ENCODE assay signal across 17 cellular contexts in genomic region chr12:53413485-53414215, GRCh38. TPM values are rescaled to one million over a fixed set of nuclear protein-coding genes. Genes with fewer than 3 reads are reported as not detected.
DNase-seq lines count a peak whose midpoint lies in the region; ATAC-seq, FAIRE-seq and TF ChIP-seq lines count a peak whose summit lies in the region.
"Had no signal": no experiment of that assay in that cellular context is flagged by ENCODE, and none has a peak within 500 bp of the region (broad histone marks: within the 10 kb centered on the region; RNA-seq: fewer than 3 reads in every experiment).

No MANE protein-coding gene starts in this region.

- peaks cover 16 to 50% (median 28%) of the 10 kb centered on the region in 4 donors for H3K4me1 Mint-ChIP-seq in CD4-positive, CD25-positive, alpha-beta regulatory T cell
- H3K4me1 Mint-ChIP-seq in natural killer cell, result peaks cover 13 to 15% of the 10 kb centered on the region in 2 donors

- no peak for TF ChIP-seq EP300 in K562 (IDR thresholded peaks at IDR 0.05; ENCODE audit: low read length)
- no peak for TF ChIP-seq EP300 in suprapubic skin (IDR thresholded peaks at IDR 0.05)

- H4K8ac ChIP-seq in IMR-90 (ENCODE audit: low read depth in 2 of 2, low read length in 2 of 2), result no peak overlapping the region

- intact Hi-C loops in IMR-90 (cut with micrococcal nuclease) (loop anchor here (2.0 kb wide), 1 partner anchor 53 kb away; no protein-coding TSS in a partner anchor), K562 (cut with micrococcal nuclease) (no loop called here), natural killer cell (cut with micrococcal nuclease) (no loop called here), prostate gland (cut with DNase I) (no loop called here)

- no peak overlapping the region for H3K56ac ChIP-seq in IMR-90 (ENCODE audit: extremely low read depth, insufficient read depth, low read length)

- H3K27me3 Mint-ChIP-seq in CD4-positive, CD25-positive, alpha-beta regulatory T cell, result no peaks in the 10 kb centered on the region
- no peaks in the 10 kb centered on the region for H3K27me3 Mint-ChIP-seq in natural killer cell (ENCODE audit: low read depth in 2 of 2)
- H3K27me3 Mint-ChIP-seq: stimulated activated memory B cell treated with anti-CD40 and anti-IgM and Interleukin-4, amounts not matched to agents 10 μg/mL and 1 μg/mL and 100 μg/mL, for 72 hours had no signal

- peaks cover 11% of the 10 kb centered on the region for H3K4me1 ChIP-seq in CD4-positive, CD25-positive, alpha-beta regulatory T cell (ENCODE audit: control insufficient read depth, insufficient read depth, low read length, poor library complexity, severe bottlenecking)
- H3K4me1 ChIP-seq in IMR-90 (ENCODE audit: control insufficient read depth, insufficient read depth, low read length) (peaks cover 8% of the 10 kb centered on the region; the same call in 1 of the 2 replicates), K562 (replicated peaks in 1 of 2; ENCODE audit: control insufficient read depth in 2 of 2, insufficient read depth in 2 of 2, low read length in 2 of 2) (peaks cover 3 to 13% of the 10 kb centered on the region in 2 experiments; a peak in 4 of 5 replicates), prostate gland (replicated peaks) (no peaks in the 10 kb centered on the region), suprapubic skin (peaks cover 15% of the 10 kb centered on the region)

- TF ChIP-seq POLR2A in IMR-90 (IDR thresholded peaks at IDR 0.05; ENCODE audit: low read depth, low read length) (no peak), K562 (conservative IDR thresholded peaks at IDR 0.05) (no peak), prostate gland (IDR thresholded peaks at IDR 0.05) (no peak), suprapubic skin (IDR thresholded peaks at IDR 0.05) (no peak)

- H4K91ac ChIP-seq in IMR-90 (ENCODE audit: insufficient read depth, low read depth, low read length), result no peak overlapping the region

- H3K27ac ChIP-seq in CD4-positive, CD25-positive, alpha-beta regulatory T cell (ENCODE audit: insufficient read depth, low read length, poor library complexity, severe bottlenecking), result peak overlapping the region; percentile 58
- H3K27ac ChIP-seq in IMR-90 (ENCODE audit: insufficient read depth, low read length) (no peak overlapping the region), K562 (ENCODE audit: extremely low read depth, low read depth, low read length) (no peak overlapping the region), prostate gland (no peak overlapping the region), suprapubic skin (no peak overlapping the region)
- H3K27ac ChIP-seq: Peyer's patch had no signal

- CTCF ChIA-PET in IMR-90 (lab: Yijun Ruan, JAX), result interaction anchor here (1.2 kb wide), 1 partner anchor 61 kb away, joined by 4 read pairs; no protein-coding TSS in a partner anchor
- CTCF ChIA-PET in K562 (lab: Yijun Ruan, JAX; ENCODE audit: low intra/inter-chr PET ratio), result no interaction called here

- no peak overlapping the region for H3K4ac ChIP-seq in IMR-90 (ENCODE audit: low read depth, low read length)

- peak overlapping the region; percentile 61 for H3K4me3 ChIP-seq in CD4-positive, CD25-positive, alpha-beta regulatory T cell (ENCODE audit: low read depth, low read length)
- H3K4me3 ChIP-seq in IMR-90 (ENCODE audit: insufficient read depth, low read depth, low read length) (no peak overlapping the region), K562 (no peak overlapping the region), prostate gland (no peak overlapping the region), suprapubic skin (no peak overlapping the region)
- H3K4me3 ChIP-seq: Peyer's patch had no signal

- H2AFZ ChIP-seq in IMR-90 (replicated peaks; ENCODE audit: low read length, poor library complexity), result no peak overlapping the region
- H2AFZ ChIP-seq in K562 (ENCODE audit: low read depth, low read length), result no peak overlapping the region

- no peaks in the 10 kb centered on the region for H3K9me3 ChIP-seq in CD4-positive, CD25-positive, alpha-beta regulatory T cell (ENCODE audit: control insufficient read depth in 2 of 2, low read length in 2 of 2)
- H3K9me3 ChIP-seq in IMR-90 (ENCODE audit: control insufficient read depth, insufficient read depth, low read length) (no peaks in the 10 kb centered on the region), K562 (replicated peaks; ENCODE audit: control insufficient read depth, insufficient read depth, low read depth, low read length) (no peaks in the 10 kb centered on the region), prostate gland (no peaks in the 10 kb centered on the region), suprapubic skin (no peaks in the 10 kb centered on the region)
- H3K9me3 ChIP-seq: Peyer's patch had no signal

- POLR2A ChIA-PET in IMR-90 (lab: Charles Lee; ENCODE audit: unreplicated experiment) (no interaction called here), K562 (lab: Yijun Ruan, JAX) (interaction anchor here (1.0 to 2.7 kb wide), 3 partner anchors 12 to 51 kb away, joined by 4 to 13 read pairs (median 10); no protein-coding TSS in a partner anchor)

- H3K79me1 ChIP-seq in IMR-90 (ENCODE audit: low read depth in 1 of 2, low read length in 2 of 2), result peaks cover 9 to 15% of the 10 kb centered on the region in 2 experiments; a peak in 3 of 4 replicates

- in situ Hi-C loops in IMR-90 (cut with MboI; ENCODE audit: low sequenced_read_pairs), result no loop called here
- in situ Hi-C loops in K562 (cut with MboI), result no loop called here

- H3K27me3 ChIP-seq in CD4-positive, CD25-positive, alpha-beta regulatory T cell (ENCODE audit: control insufficient read depth, insufficient read depth, low read length), result no peaks in the 10 kb centered on the region
- no peaks in the 10 kb centered on the region for H3K27me3 ChIP-seq in IMR-90 (ENCODE audit: control insufficient read depth, insufficient read depth, low read length)
- no peaks in the 10 kb centered on the region for H3K27me3 ChIP-seq in K562 (ENCODE audit: control insufficient read depth in 2 of 2, insufficient read depth in 2 of 2, low read length in 2 of 2)
- no peaks in the 10 kb centered on the region for H3K27me3 ChIP-seq in prostate gland (replicated peaks; ENCODE audit: insufficient read depth)
- no peaks in the 10 kb centered on the region for H3K27me3 ChIP-seq in suprapubic skin
- H3K27me3 ChIP-seq: Peyer's patch had no signal

- dilution Hi-C loops in IMR-90 (cut with HindIII; ENCODE audit: low sequenced_read_pairs, unreplicated experiment), result no loop called here

- no peak overlapping the region for H3K18ac ChIP-seq in IMR-90 (ENCODE audit: low read depth, low read length)

- H2BK15ac ChIP-seq in IMR-90 (ENCODE audit: low read depth, low read length), result no peak overlapping the region

- BruUV-seq in IMR-90 (replicated peaks; lab: Mats Ljungman, UMichigan), result TSS peak; percentile 28
- TSS peak; percentile 33 for BruUV-seq in K562 (replicated peaks; lab: Mats Ljungman, UMichigan)

- peaks cover 35% of the 10 kb centered on the region for H3K36me3 ChIP-seq in CD4-positive, CD25-positive, alpha-beta regulatory T cell (ENCODE audit: control insufficient read depth, insufficient read depth, low read length)
- H3K36me3 ChIP-seq in IMR-90 (ENCODE audit: control insufficient read depth, insufficient read depth, low read length), result peaks cover 29% of the 10 kb centered on the region
- peaks cover 44% of the 10 kb centered on the region for H3K36me3 ChIP-seq in K562 (ENCODE audit: control insufficient read depth, insufficient read depth, low read length)
- H3K36me3 ChIP-seq in prostate gland, result peaks cover 10 to 21% of the 10 kb centered on the region in 2 donors
- H3K36me3 ChIP-seq in suprapubic skin, result peaks cover 35% of the 10 kb centered on the region

- H4K20me1 ChIP-seq in IMR-90 (ENCODE audit: insufficient read depth, low read length) (no peaks in the 10 kb centered on the region), K562 (replicated peaks; ENCODE audit: control insufficient read depth, insufficient read depth, low read length) (no peaks in the 10 kb centered on the region)

- H3K9ac ChIP-seq in IMR-90 (ENCODE audit: low read depth, low read length) (no peak overlapping the region), K562 (ENCODE audit: insufficient read depth in 1 of 2, low read depth in 2 of 2, low read length in 2 of 2) (no peak overlapping the region)

- H3K23ac ChIP-seq in IMR-90 (ENCODE audit: low read depth, low read length), result no peak overlapping the region

- H3K9me1 ChIP-seq in IMR-90 (ENCODE audit: insufficient read depth, low read length), result peaks cover 5% of the 10 kb centered on the region; the same call in 1 of the 2 replicates
- H3K9me1 ChIP-seq in K562 (ENCODE audit: control insufficient read depth, insufficient read depth, low read length), result no peaks in the 10 kb centered on the region

- no CpG with 5 or more reads among the region's 3 CpGs for WGBS in IMR-90 (ENCODE audit: extremely low coverage in 2 of 2, insufficient read length in 1 of 2), 2 experiments
- 77% methylated on average over 3 of the region's 3 CpGs for WGBS in K562 (ENCODE audit: insufficient coverage, low coverage, missing lambda C conversion rate)
- 67% methylated on average over 3 of the region's 3 CpGs for WGBS in prostate gland
- whole genome bisulfite sequencing in suprapubic skin, result 73% methylated on average over 3 of the region's 3 CpGs

- no peaks in the 10 kb centered on the region for H3K79me2 ChIP-seq in K562 (ENCODE audit: control insufficient read depth, insufficient read depth, low read length)

- peak overlapping the region; percentile 81 to 85 (median 84) for H3K27ac Mint-ChIP-seq in CD4-positive, CD25-positive, alpha-beta regulatory T cell
- H3K27ac Mint-ChIP-seq in natural killer cell, result peak overlapping the region; percentile 58 to 78

- H4K5ac ChIP-seq in IMR-90 (ENCODE audit: low read depth, low read length), result no peak overlapping the region

- peak overlapping the region in 1 of 4 donors; percentile 24 for H3K4me3 Mint-ChIP-seq in CD4-positive, CD25-positive, alpha-beta regulatory T cell
- H3K4me3 Mint-ChIP-seq in natural killer cell, result no peak overlapping the region
- H3K4me3 Mint-ChIP-seq: stimulated activated memory B cell treated with anti-CD40 and anti-IgM and Interleukin-4, amounts not matched to agents 10 μg/mL and 1 μg/mL and 100 μg/mL, for 72 hours had no signal

- no peak overlapping the region for H2AK9ac ChIP-seq in IMR-90 (replicated peaks; ENCODE audit: low read depth, low read length, poor library complexity)

- ATAC-seq in CD4-positive, CD25-positive, alpha-beta regulatory T cell (ENCODE audit: low read depth in 2 of 2), result no peak
- peak; percentile 42 for ATAC-seq in IMR-90 (ENCODE audit: low read depth)
- ATAC-seq in K562, result no peak
- ATAC-seq in natural killer cell, result no peak
- ATAC-seq: stimulated activated memory B cell treated with anti-CD40 and anti-IgM and Interleukin-4, amounts not matched to agents 10 μg/mL and 1 μg/mL and 100 μg/mL, for 72 hours had no signal

- TF ChIP-seq RAD21 in IMR-90 (IDR thresholded peaks at IDR 0.05; ENCODE audit: low read length) (no peak), K562 (CRISPR knock-in tag; conservative IDR thresholded peaks at IDR 0.05 in 1 of 2, IDR thresholded peaks at IDR 0.05 in 1 of 2) (no peak)

- no peak for TF ChIP-seq CTCF in IMR-90 (conservative IDR thresholded peaks at IDR 0.05; ENCODE audit: low read depth, low read length)
- TF ChIP-seq CTCF in K562 (IDR thresholded peaks at IDR 0.05 in 2 of 3, conservative IDR thresholded peaks at IDR 0.05 in 1 of 3; ENCODE audit: insufficient read depth in 2 of 3, low read depth in 1 of 3, low read length in 3 of 3), result no peak
- TF ChIP-seq CTCF in natural killer cell (IDR thresholded peaks at IDR 0.05), result no peak
- no peak for TF ChIP-seq CTCF in prostate gland (IDR thresholded peaks at IDR 0.05)
- TF ChIP-seq CTCF in suprapubic skin (IDR thresholded peaks at IDR 0.05), result no peak

- no peak overlapping the region for H2AK5ac ChIP-seq in IMR-90 (ENCODE audit: low read depth, low read length)

- H3K9me3 Mint-ChIP-seq in CD4-positive, CD25-positive, alpha-beta regulatory T cell, result no peaks in the 10 kb centered on the region
- no peaks in the 10 kb centered on the region for H3K9me3 Mint-ChIP-seq in natural killer cell
- H3K9me3 Mint-ChIP-seq: stimulated activated memory B cell treated with anti-CD40 and anti-IgM and Interleukin-4, amounts not matched to agents 10 μg/mL and 1 μg/mL and 100 μg/mL, for 72 hours had no signal

- H3K14ac ChIP-seq in IMR-90 (replicated peaks; ENCODE audit: low read depth, low read length), result no peak overlapping the region

- no peak overlapping the region for H2BK120ac ChIP-seq in IMR-90 (ENCODE audit: low read depth, low read length)

- H3K36me3 Mint-ChIP-seq in CD4-positive, CD25-positive, alpha-beta regulatory T cell, result peaks cover 21% of the 10 kb centered on the region
- H3K36me3 Mint-ChIP-seq in natural killer cell, result peaks cover 6% of the 10 kb centered on the region

- no peak overlapping the region for H2BK5ac ChIP-seq in IMR-90 (ENCODE audit: low read depth, low read length, poor library complexity, severe bottlenecking)

- no peak for DNase-seq in CD4-positive, CD25-positive, alpha-beta regulatory T cell
- DNase-seq in IMR-90 (no peak), K562 (ENCODE audit: extremely low read depth in 1 of 4, low spot score in 3 of 4) (peak in 1 of 4 experiments; percentile 5), natural killer cell (no peak), prostate gland (ENCODE audit: low spot score) (no peak), NCI-H146 (lab: John Stamatoyannopoulos, UW) (no peak), suprapubic skin (ENCODE audit: low spot score in 2 of 2) (no peak), NCI-H1048 (lab: John Stamatoyannopoulos, UW) (no peak)
- DNase-seq: activated naive CD4-positive, alpha-beta T cell; NCI-H1092 treated with DMSO at 0.1 percent for 48 hours; NCI-H524 treated with DMSO at 0.1 percent for 48 hours; Peyer's patch; right cardiac atrium; stimulated activated CD4-positive, alpha-beta T cell treated with anti-CD3 and anti-CD28 coated beads, Interleukin-4, amount 100 ng/mL, for 24 hours had no signal

- peak overlapping the region; percentile 46; the same call in 1 of the 2 replicates for H3K4me2 ChIP-seq in IMR-90 (ENCODE audit: low read depth, low read length)
- no peak overlapping the region for H3K4me2 ChIP-seq in K562 (ENCODE audit: insufficient read depth, low read length)

- H2BK20ac ChIP-seq in IMR-90 (ENCODE audit: low read depth, low read length), result no peak overlapping the region

- no peak for FAIRE-seq in K562 (lab: Jason Lieb, UNC)

RNA-seq across cellular contexts. Expression of gene AMHR2, which starts 10.0 kb away (rescaled TPM):
- total RNA-seq in CD4-positive, CD25-positive, alpha-beta regulatory T cell, result not detected
- not detected for polyA plus RNA-seq in CD4-positive, CD25-positive, alpha-beta regulatory T cell
- total RNA-seq in IMR-90 (2012; rRNA removed) (not detected in 2 replicates), K562 (2014; rRNA removed) (10.3 and 20.9 TPM in 2 replicates), K562 (2014; rRNA removed; fragmentation: Illumina TruSeq; extraction: Trizol) (6.0 and 8.9 TPM in 2 replicates), K562 (2015; rRNA removed; fragmentation: Illumina TruSeq; extraction: Trizol) (49.7 and 51.2 TPM in 2 replicates), K562 (2021) (13.5 and 15.0 TPM in 2 replicates), natural killer cell (not detected), prostate gland (10 to 100 TPM in 1 of 2 donors, not detected in 1; 44.5 TPM), suprapubic skin (under 1 TPM in 1 of 4 donors, not detected in 3; 0.23 TPM)
- polyA plus RNA-seq in IMR-90 (2012; rRNA removed) (not detected in 2 replicates), K562 (2011; rRNA removed) (12.9 and 19.8 TPM in 2 replicates), K562 (2014; fragmentation: Illumina TruSeq; extraction: Trizol) (26.5 and 28.0 TPM in 2 replicates), K562 (2014; fragmentation: Nextera tagmentation; extraction: Ambion mirVana) (10 to 100 TPM; 19.8 to 21.0 TPM), K562 (2014; rRNA removed) (19.3 and 22.7 TPM in 2 replicates)
- not detected in 2 replicates for polyA plus RNA-seq in IMR-90 (2012; cell fraction: cytosol; rRNA removed)
- polyA plus RNA-seq in IMR-90 (2012; cell fraction: nucleus; rRNA removed; ENCODE audit: low replicate concordance), result 0.04 TPM in 1 of 2 replicates, not detected in the other
- 10.1 and 25.6 TPM in 2 replicates for total RNA-seq in K562 (2011; cell fraction: chromatin; rRNA removed; ENCODE audit: low replicate concordance)
- 14.0 and 16.2 TPM in 2 replicates for total RNA-seq in K562 (2011; cell fraction: nucleolus; rRNA removed)
- 15.8 and 19.8 TPM in 2 replicates for total RNA-seq in K562 (2011; cell fraction: nucleoplasm; rRNA removed)
- 26.4 and 42.1 TPM in 2 replicates for polyA plus RNA-seq in K562 (2011; cell fraction: cytosol; rRNA removed)
- polyA plus RNA-seq in K562 (2011; cell fraction: nucleus; rRNA removed), result 33.0 and 40.1 TPM in 2 replicates
- 91.6 and 130 TPM in 2 replicates for polyA plus RNA-seq in K562 (2012)
- 6.9 and 11.6 TPM in 2 replicates for polyA minus RNA-seq in K562 (2011; rRNA and poly(A)+ RNA removed)
- polyA minus RNA-seq in K562 (2011; cell fraction: cytosol; rRNA and poly(A)+ RNA removed), result 9.4 and 12.4 TPM in 2 replicates
- polyA minus RNA-seq in K562 (2011; cell fraction: nucleus; rRNA and poly(A)+ RNA removed), result 4.6 and 7.1 TPM in 2 replicates
- total RNA-seq: cerebellum had no signal
- polyA plus RNA-seq: BJ had no signal

RNA-seq across cellular contexts. Expression of gene PRR13, which starts 27.9 kb away (rescaled TPM):
- total RNA-seq in CD4-positive, CD25-positive, alpha-beta regulatory T cell, result 187 TPM
- polyA plus RNA-seq in CD4-positive, CD25-positive, alpha-beta regulatory T cell, result 100 to 1,000 TPM; 525 to 639 (median 574) TPM
- total RNA-seq in IMR-90 (2012; rRNA removed), result 25.5 and 31.4 TPM in 2 replicates
- 95.7 and 114 TPM in 2 replicates for polyA plus RNA-seq in IMR-90 (2012; rRNA removed)
- 64.4 and 67.7 TPM in 2 replicates for polyA plus RNA-seq in IMR-90 (2012; cell fraction: cytosol; rRNA removed)
- 27.8 and 46.6 TPM in 2 replicates for polyA plus RNA-seq in IMR-90 (2012; cell fraction: nucleus; rRNA removed; ENCODE audit: low replicate concordance)
- total RNA-seq in K562 (2011; cell fraction: chromatin; rRNA removed; ENCODE audit: low replicate concordance), result 126 and 173 TPM in 2 replicates
- 112 and 130 TPM in 2 replicates for total RNA-seq in K562 (2011; cell fraction: nucleolus; rRNA removed)
- total RNA-seq in K562 (2011; cell fraction: nucleoplasm; rRNA removed), result 168 and 231 TPM in 2 replicates
- 117 and 153 TPM in 2 replicates for total RNA-seq in K562 (2014; rRNA removed)
- 202 and 204 TPM in 2 replicates for total RNA-seq in K562 (2014; rRNA removed; fragmentation: Illumina TruSeq; extraction: Trizol)
- total RNA-seq in K562 (2015; rRNA removed; fragmentation: Illumina TruSeq; extraction: Trizol), result 226 and 244 TPM in 2 replicates
- total RNA-seq in K562 (2021), result 329 and 341 TPM in 2 replicates
- polyA plus RNA-seq in K562 (2011; rRNA removed), result 209 and 216 TPM in 2 replicates
- polyA plus RNA-seq in K562 (2011; cell fraction: cytosol; rRNA removed), result 197 and 292 TPM in 2 replicates
- polyA plus RNA-seq in K562 (2011; cell fraction: nucleus; rRNA removed), result 86.9 and 121 TPM in 2 replicates
- polyA plus RNA-seq in K562 (2012), result 406 and 466 TPM in 2 replicates
- 527 and 637 TPM in 2 replicates for polyA plus RNA-seq in K562 (2014; fragmentation: Illumina TruSeq; extraction: Trizol)
- 100 to 1,000 TPM; 570 to 835 TPM for polyA plus RNA-seq in K562 (2014; fragmentation: Nextera tagmentation; extraction: Ambion mirVana)
- 285 and 301 TPM in 2 replicates for polyA plus RNA-seq in K562 (2014; rRNA removed)
- 115 and 148 TPM in 2 replicates for polyA minus RNA-seq in K562 (2011; rRNA and poly(A)+ RNA removed)
- polyA minus RNA-seq in K562 (2011; cell fraction: cytosol; rRNA and poly(A)+ RNA removed), result 79.5 and 100 TPM in 2 replicates
- 31.2 and 56.0 TPM in 2 replicates for polyA minus RNA-seq in K562 (2011; cell fraction: nucleus; rRNA and poly(A)+ RNA removed)
- total RNA-seq in natural killer cell, result 100 to 1,000 TPM; 214 to 233 (median 231) TPM
- 100 to 1,000 TPM in 1 of 2 donors, 10 to 100 TPM in 1; 98.8 to 104 TPM for total RNA-seq in prostate gland
- 10 to 100 TPM; 40.7 to 77.9 (median 57.4) TPM for total RNA-seq in suprapubic skin

RNA-seq across cellular contexts. Expression of gene SP1, which starts 33.7 kb away (rescaled TPM):
- total RNA-seq in CD4-positive, CD25-positive, alpha-beta regulatory T cell, result 79.0 TPM
- 1 to 10 TPM; 8.1 to 9.3 (median 8.2) TPM for polyA plus RNA-seq in CD4-positive, CD25-positive, alpha-beta regulatory T cell
- total RNA-seq in IMR-90 (2012; rRNA removed) (45.0 and 53.6 TPM in 2 replicates), K562 (2014; rRNA removed) (31.5 and 32.2 TPM in 2 replicates), K562 (2014; rRNA removed; fragmentation: Illumina TruSeq; extraction: Trizol) (44.0 and 47.9 TPM in 2 replicates), K562 (2015; rRNA removed; fragmentation: Illumina TruSeq; extraction: Trizol) (48.9 and 51.7 TPM in 2 replicates), K562 (2021) (62.2 and 65.5 TPM in 2 replicates), natural killer cell (10 to 100 TPM; 84.6 to 96.3 (median 88.5) TPM), prostate gland (10 to 100 TPM; 60.1 to 84.5 TPM), suprapubic skin (100 to 1,000 TPM in 3 of 4 donors, 10 to 100 TPM in 1; 82.5 to 122 (median 111) TPM)
- polyA plus RNA-seq in IMR-90 (2012; rRNA removed) (19.7 and 21.2 TPM in 2 replicates), K562 (2011; rRNA removed) (41.6 and 64.9 TPM in 2 replicates), K562 (2014; fragmentation: Illumina TruSeq; extraction: Trizol) (38.7 and 47.4 TPM in 2 replicates), K562 (2014; fragmentation: Nextera tagmentation; extraction: Ambion mirVana) (10 to 100 TPM in 1 of 2 experiments, 1 to 10 TPM in 1; 8.0 to 12.3 TPM), K562 (2014; rRNA removed) (25.5 and 28.2 TPM in 2 replicates)
- 4.3 and 9.9 TPM in 2 replicates for polyA plus RNA-seq in IMR-90 (2012; cell fraction: cytosol; rRNA removed)
- polyA plus RNA-seq in IMR-90 (2012; cell fraction: nucleus; rRNA removed; ENCODE audit: low replicate concordance), result 24.6 and 42.1 TPM in 2 replicates
- total RNA-seq in K562 (2011; cell fraction: chromatin; rRNA removed; ENCODE audit: low replicate concordance), result 65.4 and 90.5 TPM in 2 replicates
- total RNA-seq in K562 (2011; cell fraction: nucleolus; rRNA removed), result 29.7 and 34.7 TPM in 2 replicates
- 46.8 and 54.4 TPM in 2 replicates for total RNA-seq in K562 (2011; cell fraction: nucleoplasm; rRNA removed)
- 55.5 and 56.9 TPM in 2 replicates for polyA plus RNA-seq in K562 (2011; cell fraction: cytosol; rRNA removed)
- polyA plus RNA-seq in K562 (2011; cell fraction: nucleus; rRNA removed), result 49.9 and 53.7 TPM in 2 replicates
- polyA plus RNA-seq in K562 (2012), result 23.7 and 26.5 TPM in 2 replicates
- polyA minus RNA-seq in K562 (2011; rRNA and poly(A)+ RNA removed), result 140 and 156 TPM in 2 replicates
- 64.3 and 64.4 TPM in 2 replicates for polyA minus RNA-seq in K562 (2011; cell fraction: cytosol; rRNA and poly(A)+ RNA removed)
- 19.3 and 32.3 TPM in 2 replicates for polyA minus RNA-seq in K562 (2011; cell fraction: nucleus; rRNA and poly(A)+ RNA removed)

RNA-seq across cellular contexts. Expression of gene PCBP2, which starts 38.3 kb away (rescaled TPM):
- total RNA-seq in CD4-positive, CD25-positive, alpha-beta regulatory T cell, result 931 TPM
- 100 to 1,000 TPM; 113 to 150 (median 134) TPM for polyA plus RNA-seq in CD4-positive, CD25-positive, alpha-beta regulatory T cell
- 190 and 198 TPM in 2 replicates for total RNA-seq in IMR-90 (2012; rRNA removed)
- 409 and 586 TPM in 2 replicates for polyA plus RNA-seq in IMR-90 (2012; rRNA removed)
- 248 and 496 TPM in 2 replicates for polyA plus RNA-seq in IMR-90 (2012; cell fraction: cytosol; rRNA removed)
- polyA plus RNA-seq in IMR-90 (2012; cell fraction: nucleus; rRNA removed; ENCODE audit: low replicate concordance), result 390 and 761 TPM in 2 replicates
- 880 and 1,252 TPM in 2 replicates for total RNA-seq in K562 (2011; cell fraction: chromatin; rRNA removed; ENCODE audit: low replicate concordance)
- 429 and 447 TPM in 2 replicates for total RNA-seq in K562 (2011; cell fraction: nucleolus; rRNA removed)
- 778 and 1,039 TPM in 2 replicates for total RNA-seq in K562 (2011; cell fraction: nucleoplasm; rRNA removed)
- total RNA-seq in K562 (2014; rRNA removed), result 130 and 137 TPM in 2 replicates
- total RNA-seq in K562 (2014; rRNA removed; fragmentation: Illumina TruSeq; extraction: Trizol), result 190 and 191 TPM in 2 replicates
- 181 and 194 TPM in 2 replicates for total RNA-seq in K562 (2015; rRNA removed; fragmentation: Illumina TruSeq; extraction: Trizol)
- total RNA-seq in K562 (2021), result 748 and 810 TPM in 2 replicates
- 340 and 350 TPM in 2 replicates for polyA plus RNA-seq in K562 (2011; rRNA removed)
- 351 and 484 TPM in 2 replicates for polyA plus RNA-seq in K562 (2011; cell fraction: cytosol; rRNA removed)
- polyA plus RNA-seq in K562 (2011; cell fraction: nucleus; rRNA removed), result 548 and 674 TPM in 2 replicates
- polyA plus RNA-seq in K562 (2012), result 804 and 1,240 TPM in 2 replicates
- polyA plus RNA-seq in K562 (2014; fragmentation: Illumina TruSeq; extraction: Trizol), result 802 and 831 TPM in 2 replicates
- 100 to 1,000 TPM; 254 to 328 TPM for polyA plus RNA-seq in K562 (2014; fragmentation: Nextera tagmentation; extraction: Ambion mirVana)
- polyA plus RNA-seq in K562 (2014; rRNA removed), result 356 and 362 TPM in 2 replicates
- polyA minus RNA-seq in K562 (2011; rRNA and poly(A)+ RNA removed), result 583 and 666 TPM in 2 replicates
- 634 and 719 TPM in 2 replicates for polyA minus RNA-seq in K562 (2011; cell fraction: cytosol; rRNA and poly(A)+ RNA removed)
- 190 and 332 TPM in 2 replicates for polyA minus RNA-seq in K562 (2011; cell fraction: nucleus; rRNA and poly(A)+ RNA removed)
- 1,000 to 10,000 TPM in 1 of 3 donors, 100 to 1,000 TPM in 2; 910 to 1,083 (median 943) TPM for total RNA-seq in natural killer cell
- total RNA-seq in prostate gland, result 100 to 1,000 TPM; 322 to 534 TPM
- total RNA-seq in suprapubic skin, result 100 to 1,000 TPM; 480 to 803 (median 584) TPM
